In genomic region chr19:49487277-49488045, GRCh38 we compare ENCODE assay signal across 1 cellular context.
A peak's percentile ranks its signal among the peaks of the same experiment; 100 is the strongest.
TF ChIP-seq lines count a peak whose summit lies in the region.

RPL13A (plus strand) TSS chr19:49487608; CDS start chr19:49487630, 22 bp downstream.

TF ChIP-seq in HEK293, 187 proteins besides CTCF, POLR2A, EP300 and RAD21 (continued from another document and continues in another):
- TF ChIP-seq ZBTB10 (tag by site-specific recombination; IDR thresholded peaks at IDR 0.05) = 0 out of 2 replicates have a peak, but pooled peaks have one; percentile 42
- TF ChIP-seq ZNF707 (tag by site-specific recombination; IDR thresholded peaks at IDR 0.05) = no peak
- 0 out of 2 replicates have a peak, but pooled peaks have one; percentile 49 for TF ChIP-seq ZNF785 (tag by site-specific recombination; IDR thresholded peaks at IDR 0.05)
- no peak for TF ChIP-seq ZBTB49 (tag by site-specific recombination; IDR thresholded peaks at IDR 0.05; ENCODE audit: low read depth)
- 0 out of 2 replicates have a peak, but pooled peaks have one; percentile 30 for TF ChIP-seq ZNF768 (tag by site-specific recombination; IDR thresholded peaks at IDR 0.05)
- no peak for TF ChIP-seq PRDM10 (tag by site-specific recombination; IDR thresholded peaks at IDR 0.05)
- TF ChIP-seq ZFHX2 (tag by site-specific recombination; conservative IDR thresholded peaks at IDR 0.05) = peak; percentile 80
- peak; percentile 59; the same call in 1 of the 2 replicates for TF ChIP-seq ZBTB48 (tag by site-specific recombination; IDR thresholded peaks at IDR 0.05)
- TF ChIP-seq ZNF610 (tag by site-specific recombination; IDR thresholded peaks at IDR 0.05; ENCODE audit: borderline replicate concordance) = peak; percentile 61; the same call in 1 of the 2 replicates
- TF ChIP-seq ZSCAN18 (tag by site-specific recombination; IDR thresholded peaks at IDR 0.05) = peak; percentile 14; the same call in 1 of the 2 replicates
- TF ChIP-seq HIC1 (tag by site-specific recombination; IDR thresholded peaks at IDR 0.05) = peak; percentile 69
- TF ChIP-seq ZNF2 (tag by site-specific recombination; IDR thresholded peaks at IDR 0.05) = 0 out of 2 replicates have a peak, but pooled peaks have one; percentile 67
- TF ChIP-seq ZBTB7A (tag by site-specific recombination; IDR thresholded peaks at IDR 0.05; ENCODE audit: low read depth) = peak; percentile 48; the same call in 1 of the 2 replicates
- peak; percentile 86 for TF ChIP-seq ZBTB26 (tag by site-specific recombination; optimal IDR thresholded peaks at IDR 0.05)
- peak; percentile 72; the same call in 1 of the 2 replicates for TF ChIP-seq BCL11A (tag by site-specific recombination; IDR thresholded peaks at IDR 0.05; ENCODE audit: low read depth)
- TF ChIP-seq ZNF266 (tag by site-specific recombination; IDR thresholded peaks at IDR 0.05; ENCODE audit: low read depth) = no peak
- peak; percentile 88 for TF ChIP-seq ZFP37 (tag by site-specific recombination; IDR thresholded peaks at IDR 0.05)
- TF ChIP-seq ZNF629 (tag by site-specific recombination; IDR thresholded peaks at IDR 0.05) = peak; percentile 98
- TF ChIP-seq ZNF394 (tag by site-specific recombination; IDR thresholded peaks at IDR 0.05; ENCODE audit: borderline replicate concordance) = peak; percentile 20; the same call in 1 of the 2 replicates
- peak; percentile 50 for TF ChIP-seq ZEB2 (tag by site-specific recombination; IDR thresholded peaks at IDR 0.05)
- peak; percentile 29; the same call in 1 of the 2 replicates for TF ChIP-seq ZNF623 (tag by site-specific recombination; IDR thresholded peaks at IDR 0.05)
- peak; percentile 95 for TF ChIP-seq ZBTB21 (tag by site-specific recombination; IDR thresholded peaks at IDR 0.05)
- TF ChIP-seq ZNF140 (tag by site-specific recombination; IDR thresholded peaks at IDR 0.05) = no peak
- TF ChIP-seq ZNF449 (tag by site-specific recombination; IDR thresholded peaks at IDR 0.05) = peak; percentile 34; the same call in 1 of the 2 replicates
- TF ChIP-seq ZNF558 (tag by site-specific recombination; IDR thresholded peaks at IDR 0.05) = no peak
- TF ChIP-seq ZSCAN4 (tag by site-specific recombination; IDR thresholded peaks at IDR 0.05) = no peak
- peak; percentile 42 for TF ChIP-seq ZBTB11 (tag by site-specific recombination; conservative IDR thresholded peaks at IDR 0.05; ENCODE audit: low read depth)
- 0 out of 2 replicates have a peak, but pooled peaks have one; percentile 54 for TF ChIP-seq ATF2 (tag by site-specific recombination; IDR thresholded peaks at IDR 0.05; ENCODE audit: low read depth)
- peak; percentile 72; the same call in 1 of the 2 replicates for TF ChIP-seq ZNF391 (tag by site-specific recombination; IDR thresholded peaks at IDR 0.05; ENCODE audit: borderline replicate concordance, low read depth)
- TF ChIP-seq ZNF335 (tag by site-specific recombination; conservative IDR thresholded peaks at IDR 0.05) = peak; percentile 21; the same call in 1 of the 2 replicates
- TF ChIP-seq GLIS1 (tag by site-specific recombination; IDR thresholded peaks at IDR 0.05) = peak; percentile 68
